In the genomic region with DNA sequence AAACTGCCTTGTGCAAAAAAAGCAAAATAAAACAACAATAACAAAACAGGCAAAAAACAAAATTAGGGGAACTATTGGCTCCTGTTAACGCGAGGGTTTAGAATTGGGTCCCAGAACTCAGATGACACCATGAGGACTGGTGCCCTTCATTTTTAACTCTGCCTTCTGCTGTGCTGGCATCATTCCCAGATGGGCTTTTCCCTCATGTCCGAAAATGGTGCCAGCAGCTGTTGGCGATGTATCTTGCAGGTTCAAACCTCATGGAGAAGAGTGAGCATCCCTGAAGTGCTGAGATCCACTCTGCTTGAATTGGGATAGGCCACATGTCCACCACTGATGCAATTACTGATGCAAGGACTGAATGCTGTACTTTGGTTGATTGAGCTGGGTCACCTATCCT, we compare ENCODE assay signal across 11 cellular contexts.
"Had no signal": no experiment of that assay in that cellular context is flagged by ENCODE, and none has a peak within 500 bp of the region (broad histone marks: within the 10 kb centered on the region; RNA-seq: fewer than 3 reads in every experiment).

No MANE protein-coding gene starts in this region.

- H3K4me3 ChIP-seq: vagina had no signal

- H3K27ac Mint-ChIP-seq: activated CD4-positive, alpha-beta T cell treated with anti-CD3 and anti-CD28 coated beads, Interleukin-2, amount 10 ng/mL, durations not matched to agents 7 days and 5 days; activated naive CD4-positive, alpha-beta T cell treated with anti-CD3 and anti-CD28 coated beads, Interleukin-2, amount 10 ng/mL, durations not matched to agents 7 days and 5 days; activated T-helper 2 cell treated with anti-CD3 and anti-CD28 coated beads, Interferon-gamma antibody, Interleukin-2, Interleukin-4, amounts not matched to agents 10 μg/mL and 5 μg/mL and 100 μg/mL, durations not matched to agents 14 hours and 24 hours and 36 hours; WTC11 had no signal

- H3K36me3 ChIP-seq: vagina had no signal

- H3K4me3 Mint-ChIP-seq: activated CD4-positive, alpha-beta T cell treated with anti-CD3 and anti-CD28 coated beads, Interleukin-2, amount 10 ng/mL, durations not matched to agents 7 days and 5 days; activated naive CD4-positive, alpha-beta T cell treated with anti-CD3 and anti-CD28 coated beads, Interleukin-2, amount 10 ng/mL, durations not matched to agents 7 days and 5 days; central memory CD8-positive, alpha-beta T cell; WTC11 had no signal

- H3K4me1 ChIP-seq: parathyroid adenoma, vagina had no signal

- H3K79me2 ChIP-seq: parathyroid adenoma had no signal

- DNase-seq: activated CD4-positive, alpha-beta T cell treated with anti-CD3 and anti-CD28 coated beads, Interleukin-2, amount 10 ng/mL, durations not matched to agents 7 days and 5 days; activated naive CD4-positive, alpha-beta T cell treated with anti-CD3 and anti-CD28 coated beads, Interleukin-2, amount 10 ng/mL, durations not matched to agents 7 days and 5 days; dermis blood vessel endothelial cell; hippocampal formation; kidney glomerular epithelial cell; small intestine had no signal

- H3K36me3 Mint-ChIP-seq: activated naive CD4-positive, alpha-beta T cell treated with anti-CD3 and anti-CD28 coated beads, Interleukin-2, amount 10 ng/mL, durations not matched to agents 7 days and 5 days; WTC11 had no signal

- H2AFZ ChIP-seq: parathyroid adenoma had no signal

- H3K27ac ChIP-seq: parathyroid adenoma, vagina had no signal

- FAIRE-seq: small intestine had no signal

- H3K9me3 ChIP-seq: vagina had no signal

- H3K4me1 Mint-ChIP-seq: activated CD4-positive, alpha-beta T cell treated with anti-CD3 and anti-CD28 coated beads, Interleukin-2, amount 10 ng/mL, durations not matched to agents 7 days and 5 days; activated naive CD4-positive, alpha-beta T cell treated with anti-CD3 and anti-CD28 coated beads, Interleukin-2, amount 10 ng/mL, durations not matched to agents 7 days and 5 days; central memory CD8-positive, alpha-beta T cell had no signal

- ATAC-seq: WTC11 had no signal

- H3K9me3 Mint-ChIP-seq: activated CD4-positive, alpha-beta T cell treated with anti-CD3 and anti-CD28 coated beads, Interleukin-2, amount 10 ng/mL, durations not matched to agents 7 days and 5 days; activated naive CD4-positive, alpha-beta T cell treated with anti-CD3 and anti-CD28 coated beads, Interleukin-2, amount 10 ng/mL, durations not matched to agents 7 days and 5 days; activated T-helper 2 cell treated with anti-CD3 and anti-CD28 coated beads, Interferon-gamma antibody, Interleukin-2, Interleukin-4, amounts not matched to agents 10 μg/mL and 5 μg/mL and 100 μg/mL, durations not matched to agents 14 hours and 24 hours and 36 hours; central memory CD8-positive, alpha-beta T cell had no signal

- H3K27me3 ChIP-seq: vagina had no signal
